In genomic region chr6:149094934-149095341, GRCh38 we compare ENCODE assay signal across 14 cellular contexts.
A peak's percentile ranks its signal among the peaks of the same experiment; 100 is the strongest.
DNase-seq lines count a peak whose midpoint lies in the region; ATAC-seq, FAIRE-seq and TF ChIP-seq lines count a peak whose summit lies in the region.
"Had no signal": no experiment of that assay in that cellular context is flagged by ENCODE, and none has a peak within 500 bp of the region (broad histone marks: within the 10 kb centered on the region; RNA-seq: fewer than 3 reads in every experiment).

No MANE protein-coding gene starts in this region.

- H3K36me3 Mint-ChIP-seq in activated T-helper 1 cell treated with anti-CD3 and anti-CD28 coated beads, Interleukin-12 subunit alpha, Interleukin-12 subunit beta, Interleukin-2, Interleukin-4 antibody, amounts not matched to agents 30 ng/mL and 10 ng/mL and 1 ng/mL, durations not matched to agents 14 hours and 24 hours and 36 hours (ENCODE audit: low read depth): peaks cover 24% of the 10 kb centered on the region

- H3K27me3 ChIP-seq in thyroid gland: no peaks in the 10 kb centered on the region
- H3K27me3 ChIP-seq: esophagus muscularis mucosa had no signal

- intact Hi-C loops in activated T-helper 1 cell treated with anti-CD3 and anti-CD28 coated beads, Interleukin-12 subunit alpha, Interleukin-12 subunit beta, Interleukin-2, Interleukin-4 antibody, amounts not matched to agents 30 ng/mL and 10 ng/mL and 1 ng/mL, durations not matched to agents 14 hours and 24 hours and 36 hours (cut with micrococcal nuclease): loop anchor here (1.0 to 2.0 kb wide), 9 partner anchors 10 to 223 kb away; no protein-coding TSS in a partner anchor
- intact Hi-C loops in thyroid gland (cut with DNase I): no loop called here

- H3K4me1 Mint-ChIP-seq in activated T-helper 1 cell treated with anti-CD3 and anti-CD28 coated beads, Interleukin-12 subunit alpha, Interleukin-12 subunit beta, Interleukin-2, Interleukin-4 antibody, amounts not matched to agents 30 ng/mL and 10 ng/mL and 1 ng/mL, durations not matched to agents 14 hours and 24 hours and 36 hours (ENCODE audit: low read depth): peaks cover 72% of the 10 kb centered on the region

- peaks cover 37 to 39% of the 10 kb centered on the region in 2 donors for H3K4me1 ChIP-seq in thyroid gland

- DNase-seq in stimulated activated CD4-positive, alpha-beta T cell treated with anti-CD3 and anti-CD28 coated beads, Interleukin-15, amount 100 ng/mL, for 24 hours: peak; percentile 31
- DNase-seq in stimulated activated CD4-positive, alpha-beta T cell treated with anti-CD3 and anti-CD28 coated beads, Interleukin-2, amount 100 ng/mL, for 24 hours: no peak
- no peak for DNase-seq in activated T-helper 1 cell treated with anti-CD3 and anti-CD28 coated beads, Interleukin-12 subunit alpha, Interleukin-12 subunit beta, Interleukin-2, Interleukin-4 antibody, amounts not matched to agents 30 ng/mL and 10 ng/mL and 1 ng/mL, durations not matched to agents 14 hours and 24 hours and 36 hours (ENCODE audit: low spot score)
- DNase-seq in fibroblast of peridontal ligament (ENCODE audit: extremely low read depth) (peak; percentile 61), thyroid gland (peak; percentile 23 to 26), COLO668 (lab: John Stamatoyannopoulos, UW; ENCODE audit: unreplicated experiment) (no peak), D721Med (ENCODE audit: insufficient read length, low spot score) (no peak)
- DNase-seq: midbrain; NCI-H2081; stimulated activated CD4-positive, alpha-beta T cell treated with anti-CD3 and anti-CD28 coated beads, Interleukin-4, amount 100 ng/mL, for 1 hour had no signal

- no peaks in the 10 kb centered on the region for H3K36me3 ChIP-seq in thyroid gland
- H3K36me3 ChIP-seq: esophagus muscularis mucosa, prostate gland had no signal

- peak overlapping the region; percentile 45 to 68 (median 65) for H3K27ac ChIP-seq in thyroid gland
- H3K27ac ChIP-seq: esophagus muscularis mucosa, KMS-11 had no signal

- peak overlapping the region; percentile 64 for H3K4me3 Mint-ChIP-seq in activated T-helper 1 cell treated with anti-CD3 and anti-CD28 coated beads, Interleukin-12 subunit alpha, Interleukin-12 subunit beta, Interleukin-2, Interleukin-4 antibody, amounts not matched to agents 30 ng/mL and 10 ng/mL and 1 ng/mL, durations not matched to agents 14 hours and 24 hours and 36 hours

- TF ChIP-seq CTCF in thyroid gland (IDR thresholded peaks at IDR 0.05) (no peak), D721Med (IDR thresholded peaks at IDR 0.05; ENCODE audit: insufficient read depth, missing control alignments) (no peak)

- whole genome bisulfite sequencing in thyroid gland, 2 donors: 21 to 26% methylated on average over 2 of the region's 2 CpGs

- peaks cover 24% of the 10 kb centered on the region for H3K9me3 Mint-ChIP-seq in activated T-helper 1 cell treated with anti-CD3 and anti-CD28 coated beads, Interleukin-12 subunit alpha, Interleukin-12 subunit beta, Interleukin-2, Interleukin-4 antibody, amounts not matched to agents 30 ng/mL and 10 ng/mL and 1 ng/mL, durations not matched to agents 14 hours and 24 hours and 36 hours

- no peak for FAIRE-seq in D721Med (lab: Jason Lieb, UNC)

- no peaks in the 10 kb centered on the region for H3K27me3 Mint-ChIP-seq in activated T-helper 1 cell treated with anti-CD3 and anti-CD28 coated beads, Interleukin-12 subunit alpha, Interleukin-12 subunit beta, Interleukin-2, Interleukin-4 antibody, amounts not matched to agents 30 ng/mL and 10 ng/mL and 1 ng/mL, durations not matched to agents 14 hours and 24 hours and 36 hours (ENCODE audit: insufficient read depth)

- ATAC-seq in GM19351 (IDR thresholded peaks at IDR 0.05; ENCODE audit: unreplicated experiment): no peak

- H3K9me3 ChIP-seq in thyroid gland: no peaks in the 10 kb centered on the region
- H3K9me3 ChIP-seq: prostate gland had no signal

- H3K4me3 ChIP-seq in thyroid gland (replicated peaks in 1 of 3): no peak overlapping the region
- H3K4me3 ChIP-seq: esophagus muscularis mucosa, prostate gland had no signal

- peak overlapping the region; percentile 88 for H3K27ac Mint-ChIP-seq in activated T-helper 1 cell treated with anti-CD3 and anti-CD28 coated beads, Interleukin-12 subunit alpha, Interleukin-12 subunit beta, Interleukin-2, Interleukin-4 antibody, amounts not matched to agents 30 ng/mL and 10 ng/mL and 1 ng/mL, durations not matched to agents 14 hours and 24 hours and 36 hours

- no peak for TF ChIP-seq POLR2A in thyroid gland (IDR thresholded peaks at IDR 0.05)

Comparison
In these comparisons a context has a peak if more than half of its experiments do, and no peak if none do; other contexts are left out.
1. DNase-seq: peak in stimulated activated CD4-positive, alpha-beta T cell treated with anti-CD3 and anti-CD28 coated beads, Interleukin-15, amount 100 ng/mL, for 24 hours (single experiment), fibroblast of peridontal ligament (single experiment) and thyroid gland (2 of 2); none in stimulated activated CD4-positive, alpha-beta T cell treated with anti-CD3 and anti-CD28 coated beads, Interleukin-2, amount 100 ng/mL, for 24 hours (0 of 2), activated T-helper 1 cell treated with anti-CD3 and anti-CD28 coated beads, Interleukin-12 subunit alpha, Interleukin-12 subunit beta, Interleukin-2, Interleukin-4 antibody, amounts not matched to agents 30 ng/mL and 10 ng/mL and 1 ng/mL, durations not matched to agents 14 hours and 24 hours and 36 hours (single experiment), COLO668 (single experiment) and D721Med (single experiment).